In genomic region chr7:69232445-69233376, GRCh38 we compare ENCODE assay signal across 17 cellular contexts.
A peak's percentile ranks its signal among the peaks of the same experiment; 100 is the strongest.
DNase-seq lines count a peak whose midpoint lies in the region; FAIRE-seq and TF ChIP-seq lines count a peak whose summit lies in the region.
"Had no signal": no experiment of that assay in that cellular context is flagged by ENCODE, and none has a peak within 500 bp of the region (broad histone marks: within the 10 kb centered on the region; RNA-seq: fewer than 3 reads in every experiment).

No MANE protein-coding gene starts in this region.

- H3K4me3 Mint-ChIP-seq in activated CD4-positive, alpha-beta memory T cell treated with anti-CD3 and anti-CD28 coated beads for 36 hours: no peak overlapping the region
- H3K4me3 Mint-ChIP-seq: activated CD4-positive, alpha-beta T cell treated with anti-CD3 and anti-CD28 coated beads for 36 hours; activated T-cell treated with anti-CD3 and anti-CD28 coated beads, Interleukin-2, amount 50 U/mL, for 24 hours; T-helper 1 cell treated with Interleukin-12 subunit alpha and Interleukin-12 subunit beta and Interleukin-4 antibody, amounts not matched to agents 30 μg/mL and 1 μg/mL, for 36 hours had no signal

- peak overlapping the region; percentile 20 for H3K4me2 ChIP-seq in PC-9

- H3K9me3 ChIP-seq in HEK293 (ENCODE audit: control insufficient read depth, insufficient read depth, low read depth, low read length): no peaks in the 10 kb centered on the region
- H3K9me3 ChIP-seq in PC-9 (ENCODE audit: insufficient read depth, low read depth): no peaks in the 10 kb centered on the region
- H3K9me3 ChIP-seq in tibial artery: no peaks in the 10 kb centered on the region
- no peaks in the 10 kb centered on the region for H3K9me3 ChIP-seq in kidney (ENCODE audit: control insufficient read depth in 1 of 2, low read length in 2 of 2)
- H3K9me3 ChIP-seq: adrenal gland had no signal

- POLR2A ChIA-PET in HEK293 (lab: Yijun Ruan, JAX) (interaction anchor here (0.5 to 1.3 kb wide), 2 partner anchors 20 to 163 kb away, joined by 3 read pairs; no protein-coding TSS in a partner anchor), PC-9 (lab: Charles Lee; ENCODE audit: unreplicated experiment) (interaction anchor here (0.7 kb wide), 1 partner anchor 328 kb away, joined by 10 read pairs; no protein-coding TSS in a partner anchor)
- POLR2A ChIA-PET in activated CD4-positive, alpha-beta memory T cell treated with anti-CD3 and anti-CD28 coated beads for 36 hours (lab: Charles Lee): no interaction called here

- no peak overlapping the region for H2AFZ ChIP-seq in PC-9

- intact Hi-C loops in PC-9 (cut with micrococcal nuclease; ENCODE audit: unreplicated experiment) (no loop called here), tibial artery (cut with DNase I; ENCODE audit: low total_unique reads) (no loop called here), kidney (cut with DNase I) (no loop called here)
- intact Hi-C loops in activated CD4-positive, alpha-beta memory T cell treated with anti-CD3 and anti-CD28 coated beads for 36 hours (cut with micrococcal nuclease): no loop called here

- no peak overlapping the region for H3K9ac ChIP-seq in kidney (ENCODE audit: low read length in 2 of 2)

- H3K4me1 Mint-ChIP-seq in activated CD4-positive, alpha-beta memory T cell treated with anti-CD3 and anti-CD28 coated beads for 36 hours (ENCODE audit: low read depth): no peaks in the 10 kb centered on the region
- H3K4me1 Mint-ChIP-seq: activated CD4-positive, alpha-beta T cell treated with anti-CD3 and anti-CD28 coated beads for 36 hours had no signal

- H3K27me3 Mint-ChIP-seq in activated CD4-positive, alpha-beta memory T cell treated with anti-CD3 and anti-CD28 coated beads for 36 hours: no peaks in the 10 kb centered on the region

- H3K9me3 Mint-ChIP-seq in activated CD4-positive, alpha-beta memory T cell treated with anti-CD3 and anti-CD28 coated beads for 36 hours: peaks cover 2% of the 10 kb centered on the region

- no peaks in the 10 kb centered on the region for H3K36me3 Mint-ChIP-seq in activated CD4-positive, alpha-beta memory T cell treated with anti-CD3 and anti-CD28 coated beads for 36 hours

- CTCF ChIA-PET in HEK293 (lab: Yijun Ruan, JAX) (interaction anchor here (0.6 to 0.7 kb wide), 2 partner anchors 298 to 1620 kb away, joined by 3 read pairs; no protein-coding TSS in a partner anchor), PC-9 (lab: Charles Lee) (no interaction called here)
- CTCF ChIA-PET in activated CD4-positive, alpha-beta memory T cell treated with anti-CD3 and anti-CD28 coated beads for 36 hours (lab: Charles Lee): no interaction called here

- H3K27ac ChIP-seq in HEK293 (ENCODE audit: extremely low read depth, low read depth, low read length) (peak overlapping the region; percentile 27), PC-9 (no peak overlapping the region), coronary artery (no peak overlapping the region), tibial artery (no peak overlapping the region), kidney (ENCODE audit: low read depth in 2 of 2, low read length in 2 of 2) (no peak overlapping the region)
- H3K27ac ChIP-seq: adrenal gland, RWPE1 had no signal

- H3K4me3 ChIP-seq in HEK293 (ENCODE audit: low read depth, low read length): no peak overlapping the region; the same call in 1 of the 2 replicates
- no peak overlapping the region for H3K4me3 ChIP-seq in PC-9
- no peak overlapping the region for H3K4me3 ChIP-seq in coronary artery
- H3K4me3 ChIP-seq in tibial artery: no peak overlapping the region
- no peak overlapping the region for H3K4me3 ChIP-seq in kidney (ENCODE audit: low read length in 2 of 2)
- H3K4me3 ChIP-seq: adrenal gland had no signal

- H3F3A ChIP-seq in PC-9 (ENCODE audit: insufficient read depth, low read depth): no peaks in the 10 kb centered on the region

- H3K79me2 ChIP-seq in PC-9 (ENCODE audit: low read depth): no peaks in the 10 kb centered on the region

- TF ChIP-seq CTCF in HEK293 (tag by site-specific recombination; IDR thresholded peaks at IDR 0.05) (no peak), PC-9 (conservative IDR thresholded peaks at IDR 0.05) (no peak), coronary artery (IDR thresholded peaks at IDR 0.05) (no peak), tibial artery (IDR thresholded peaks at IDR 0.05) (no peak), kidney (IDR thresholded peaks at IDR 0.05; ENCODE audit: borderline replicate concordance, extremely low read depth, insufficient read depth) (no peak)

- no peaks in the 10 kb centered on the region for H4K20me1 ChIP-seq in PC-9 (ENCODE audit: insufficient read depth)

- DNase-seq in NCI-H2081 (lab: John Stamatoyannopoulos, UW) (peak; percentile 98 to 99), PC-9 (no peak), mesenteric fat pad (ENCODE audit: low spot score) (peak; percentile 41), coronary artery (ENCODE audit: low spot score) (no peak), tibial artery (no peak), kidney (no peak)
- no peak for DNase-seq in activated CD4-positive, alpha-beta memory T cell treated with anti-CD3 and anti-CD28 coated beads for 36 hours
- DNase-seq: activated CD4-positive, alpha-beta T cell treated with anti-CD3 and anti-CD28 coated beads for 36 hours; activated T-cell treated with anti-CD3 and anti-CD28 coated beads, Interleukin-2, amount 50 U/mL, for 24 hours; adrenal gland; AML-193; NCI-H446; posterior cingulate gyrus had no signal

- H3K36me3 ChIP-seq in HEK293 (ENCODE audit: control insufficient read depth in 2 of 2, insufficient read depth in 1 of 2, low read length in 2 of 2) (no peaks in the 10 kb centered on the region), PC-9 (ENCODE audit: low read depth) (no peaks in the 10 kb centered on the region), tibial artery (no peaks in the 10 kb centered on the region), kidney (ENCODE audit: control insufficient read depth in 1 of 2, insufficient read depth in 2 of 2, low read length in 2 of 2) (no peaks in the 10 kb centered on the region)
- H3K36me3 ChIP-seq: adrenal gland had no signal

- no peaks in the 10 kb centered on the region for H3K9me2 ChIP-seq in PC-9 (ENCODE audit: insufficient read depth)

- H3K27me3 ChIP-seq in PC-9 (ENCODE audit: insufficient read depth, low read depth) (no peaks in the 10 kb centered on the region), tibial artery (peaks cover 0 to 18% of the 10 kb centered on the region in 2 donors)
- H3K27me3 ChIP-seq: adrenal gland had no signal

- H3K4me1 ChIP-seq in HEK293 (ENCODE audit: control insufficient read depth, insufficient read depth, low read length) (no peaks in the 10 kb centered on the region; the same call in 1 of the 2 replicates), PC-9 (replicated peaks; ENCODE audit: insufficient read depth) (no peaks in the 10 kb centered on the region), tibial artery (peaks cover 0 to 11% (median 0%) of the 10 kb centered on the region in 4 donors), kidney (ENCODE audit: control insufficient read depth in 1 of 2, insufficient read depth in 1 of 2, low read depth in 1 of 2, low read length in 2 of 2) (no peaks in the 10 kb centered on the region)
- H3K4me1 ChIP-seq: adrenal gland had no signal

- H3K27ac Mint-ChIP-seq in activated CD4-positive, alpha-beta memory T cell treated with anti-CD3 and anti-CD28 coated beads for 36 hours: no peak overlapping the region
- H3K27ac Mint-ChIP-seq: activated CD4-positive, alpha-beta T cell treated with anti-CD3 and anti-CD28 coated beads for 36 hours; activated T-cell treated with anti-CD3 and anti-CD28 coated beads, Interleukin-2, amount 50 U/mL, for 24 hours; T-helper 1 cell treated with Interleukin-12 subunit alpha and Interleukin-12 subunit beta and Interleukin-4 antibody, amounts not matched to agents 30 μg/mL and 1 μg/mL, for 36 hours had no signal

- BruUV-seq in PC-9 (replicated peaks; lab: Mats Ljungman, UMichigan): no TSS peak

- FAIRE-seq in kidney (lab: Jason Lieb, UNC): no peak
- FAIRE-seq: colon had no signal

TF ChIP-seq in HEK293, 187 proteins besides CTCF, POLR2A, EP300 and RAD21 (continues in another document):
- peak; percentile 72 for TF ChIP-seq TSHZ1 (tag by site-specific recombination; IDR thresholded peaks at IDR 0.05; ENCODE audit: borderline replicate concordance)
- peak; percentile 54; the same call in 1 of the 2 replicates for TF ChIP-seq ZNF558 (tag by site-specific recombination; IDR thresholded peaks at IDR 0.05)
- TF ChIP-seq TRIM28 (IDR thresholded peaks at IDR 0.05; ENCODE audit: borderline replicate concordance, low read length): peak; percentile 87
- TF ChIP-seq ZNF433 (tag by site-specific recombination; IDR thresholded peaks at IDR 0.05; ENCODE audit: low read depth): no peak
- TF ChIP-seq BCL11A (tag by site-specific recombination; IDR thresholded peaks at IDR 0.05; ENCODE audit: low read depth): no peak
- TF ChIP-seq KLF1 (tag by site-specific recombination; IDR thresholded peaks at IDR 0.05): no peak
- 0 out of 2 replicates have a peak, but pooled peaks have one; percentile 24 for TF ChIP-seq ZNF146 (tag by site-specific recombination; IDR thresholded peaks at IDR 0.05)
- no peak for TF ChIP-seq ZNF747 (tag by site-specific recombination; IDR thresholded peaks at IDR 0.05)

Comparison
In these comparisons a context has a peak if more than half of its experiments do, and no peak if none do; other contexts are left out.
1. DNase-seq: peak in NCI-H2081 (2 of 2) and mesenteric fat pad (single experiment); none in PC-9 (0 of 2), coronary artery (single experiment), tibial artery (0 of 2), activated CD4-positive, alpha-beta memory T cell treated with anti-CD3 and anti-CD28 coated beads for 36 hours (single experiment) and kidney (single experiment).